In genomic region chr2:97663962-97664635, GRCh38 we compare ENCODE assay signal across 1 cellular context.
TF ChIP-seq lines count a peak whose summit lies in the region.

Gene ACTR1B, minus strand, starts transcription at chr2:97664044. Its CDS starts 154 bp downstream, at chr2:97663890.

TF ChIP-seq in HepG2, 621 proteins besides CTCF, POLR2A, EP300 and RAD21 (continued from another document and continues in another):
- TF ChIP-seq PRDM10 (CRISPR knock-in tag; IDR thresholded peaks at IDR 0.05; ENCODE audit: low read depth) (no peak), HBP1 (CRISPR knock-in tag; IDR thresholded peaks at IDR 0.05; ENCODE audit: low read depth) (peak; percentile 35; the same call in 1 of the 2 replicates), ZNF501 (CRISPR knock-in tag; IDR thresholded peaks at IDR 0.05) (peak; percentile 36; the same call in 1 of the 2 replicates), NFYB (CRISPR knock-in tag; IDR thresholded peaks at IDR 0.05) (peak; percentile 96), ATF2 (CRISPR knock-in tag; IDR thresholded peaks at IDR 0.05) (peak; percentile 100), STAG1 (CRISPR knock-in tag; IDR thresholded peaks at IDR 0.05) (peak; percentile 37; the same call in 1 of the 2 replicates), NFKB2 (CRISPR knock-in tag; IDR thresholded peaks at IDR 0.05; ENCODE audit: borderline replicate concordance) (peak; percentile 78; the same call in 1 of the 2 replicates), ZNF382 (CRISPR knock-in tag; IDR thresholded peaks at IDR 0.05; ENCODE audit: borderline replicate concordance) (no peak), AGO2 (optimal IDR thresholded peaks at IDR 0.05; ENCODE audit: low read depth, low read length) (no peak), RNF2 (conservative IDR thresholded peaks at IDR 0.05; ENCODE audit: low read depth) (no peak), ZFP90 (CRISPR knock-in tag; IDR thresholded peaks at IDR 0.05; ENCODE audit: borderline replicate concordance) (peak; percentile 77; the same call in 1 of the 2 replicates), ZNF513 (CRISPR knock-in tag; conservative IDR thresholded peaks at IDR 0.05) (no peak), NFE2 (CRISPR knock-in tag; IDR thresholded peaks at IDR 0.05) (no peak), NR3C1 (CRISPR knock-in tag; IDR thresholded peaks at IDR 0.05) (no peak), ZNF639 (CRISPR knock-in tag; conservative IDR thresholded peaks at IDR 0.05) (peak; percentile 59), NFE2L2 (IDR thresholded peaks at IDR 0.05; ENCODE audit: low read length) (no peak), ZNF672 (CRISPR knock-in tag; IDR thresholded peaks at IDR 0.05) (no peak), ZSCAN5A (CRISPR knock-in tag; IDR thresholded peaks at IDR 0.05; ENCODE audit: borderline replicate concordance) (no peak), GLI4 (CRISPR knock-in tag; IDR thresholded peaks at IDR 0.05; ENCODE audit: borderline replicate concordance) (no peak), NR2F2 (IDR thresholded peaks at IDR 0.05; ENCODE audit: borderline replicate concordance, low read depth) (peak; percentile 48; the same call in 1 of the 2 replicates), ZNF563 (CRISPR knock-in tag; IDR thresholded peaks at IDR 0.05) (no peak), NFKBIZ (CRISPR knock-in tag; IDR thresholded peaks at IDR 0.05) (peak; percentile 69; the same call in 1 of the 2 replicates), NR2C2 (CRISPR knock-in tag; IDR thresholded peaks at IDR 0.05; ENCODE audit: borderline replicate concordance) (no peak; the same call in 1 of the 2 replicates), SYNCRIP (IDR thresholded peaks at IDR 0.05; ENCODE audit: insufficient read depth, low read depth, low read length) (no peak), SCMH1 (CRISPR knock-in tag; IDR thresholded peaks at IDR 0.05; ENCODE audit: borderline replicate concordance) (no peak), SMARCE1 (IDR thresholded peaks at IDR 0.05; ENCODE audit: borderline replicate concordance) (no peak), MIXL1 (CRISPR knock-in tag; IDR thresholded peaks at IDR 0.05) (no peak), PRDM15 (CRISPR knock-in tag; IDR thresholded peaks at IDR 0.05) (0 out of 2 replicates have a peak, but pooled peaks have one; percentile 7), JUNB (CRISPR knock-in tag; IDR thresholded peaks at IDR 0.05; ENCODE audit: borderline replicate concordance) (no peak), FOSL2 (CRISPR knock-in tag; IDR thresholded peaks at IDR 0.05) (peak; percentile 74; the same call in 1 of the 2 replicates), TRIM24 (CRISPR knock-in tag; IDR thresholded peaks at IDR 0.05) (no peak), ZNF766 (CRISPR knock-in tag; IDR thresholded peaks at IDR 0.05; ENCODE audit: borderline replicate concordance) (peak; percentile 84; the same call in 1 of the 2 replicates), ZNF121 (CRISPR knock-in tag; IDR thresholded peaks at IDR 0.05) (peak; percentile 58), KMT2A (CRISPR knock-in tag; IDR thresholded peaks at IDR 0.05) (peak; percentile 63), TAF15 (IDR thresholded peaks at IDR 0.05; ENCODE audit: low read depth, low read length, poor library complexity, severe bottlenecking) (no peak), ZNF737 (CRISPR knock-in tag; IDR thresholded peaks at IDR 0.05; ENCODE audit: borderline replicate concordance) (no peak), KDM4B (CRISPR knock-in tag; IDR thresholded peaks at IDR 0.05) (peak; percentile 88), MZF1 (CRISPR knock-in tag; IDR thresholded peaks at IDR 0.05; ENCODE audit: borderline replicate concordance) (no peak), SRSF4 (IDR thresholded peaks at IDR 0.05; ENCODE audit: low read depth, low read length, poor library complexity, severe bottlenecking) (no peak), ZNF674 (CRISPR knock-in tag; IDR thresholded peaks at IDR 0.05; ENCODE audit: low read depth) (no peak), ZBTB46 (CRISPR knock-in tag; IDR thresholded peaks at IDR 0.05; ENCODE audit: borderline replicate concordance) (no peak), PRDM4 (CRISPR knock-in tag; IDR thresholded peaks at IDR 0.05; ENCODE audit: borderline replicate concordance) (no peak), ZNF350 (CRISPR knock-in tag; IDR thresholded peaks at IDR 0.05; ENCODE audit: borderline replicate concordance, low read depth) (peak; percentile 46; the same call in 1 of the 2 replicates)
